9 cellular contexts compared by ENCODE assay signal in the genomic region with DNA sequence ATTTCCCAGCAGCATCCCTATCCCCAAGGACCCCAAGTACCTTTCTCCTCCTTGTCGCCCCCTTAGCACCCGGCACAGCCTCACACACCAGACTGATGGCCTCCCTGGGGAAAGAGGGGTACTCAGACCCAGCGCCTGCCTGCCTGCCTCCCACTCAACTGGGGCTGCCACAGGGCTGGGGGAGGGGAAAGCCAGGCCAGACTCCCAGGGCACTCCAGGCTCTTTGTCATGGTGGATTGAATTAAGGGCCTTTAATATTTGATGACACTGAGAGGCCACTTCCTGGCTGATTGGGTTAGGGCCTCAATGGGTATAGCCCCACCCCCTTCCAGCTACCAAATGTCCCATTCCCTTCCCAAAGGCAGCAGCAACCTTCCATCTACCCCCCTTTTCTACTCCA. TPM values are rescaled to one million over a fixed set of nuclear protein-coding genes. Genes with fewer than 3 reads are reported as not detected.
DNase-seq lines count a peak whose midpoint lies in the region; ATAC-seq, FAIRE-seq and TF ChIP-seq lines count a peak whose summit lies in the region.
"Had no signal": no experiment of that assay in that cellular context is flagged by ENCODE, and none has a peak within 500 bp of the region (broad histone marks: within the 10 kb centered on the region; RNA-seq: fewer than 3 reads in every experiment).

No MANE protein-coding gene starts in this region.

- H3K9ac ChIP-seq in BLaER1 (peak overlapping the region; percentile 77), PC-3 (ENCODE audit: low read length) (no peak overlapping the region), endothelial cell of umbilical vein (replicated peaks; ENCODE audit: extremely low read depth, insufficient read depth, low read length) (peak overlapping the region; percentile 57), neuronal stem cell (ENCODE audit: low read depth, low read length, poor library complexity) (peak overlapping the region; percentile 65)

- H3K36me3 ChIP-seq in BLaER1 (peaks cover 60% of the 10 kb centered on the region), PC-3 (ENCODE audit: low read depth, low read length) (peaks cover 37% of the 10 kb centered on the region), endothelial cell of umbilical vein (ENCODE audit: control insufficient read depth in 2 of 2, extremely low read depth in 1 of 2, insufficient read depth in 2 of 2, low read length in 2 of 2) (peaks cover 19 to 31% of the 10 kb centered on the region in 2 experiments), neuronal stem cell (replicated peaks in 1 of 2; ENCODE audit: control insufficient read depth in 2 of 2, insufficient read depth in 2 of 2, low read length in 2 of 2) (peaks cover 21 to 53% of the 10 kb centered on the region in 2 donors)

- dilution Hi-C loops in endothelial cell of umbilical vein (cut with MboI; ENCODE audit: extremely low pct_ligation_motif_present, low sequenced_read_pairs): no loop called here

- DNase-seq in PC-3 (no peak), endothelial cell of umbilical vein (ENCODE audit: low read depth, low spot score) (no peak), neuronal stem cell (ENCODE audit: low spot score) (no peak), putamen (ENCODE audit: low spot score) (no peak), HCEC 1CT (no peak), COLO829 (ENCODE audit: low spot score) (no peak)
- DNase-seq: NCI-H1417 had no signal

- no peaks in the 10 kb centered on the region for H3K9me1 ChIP-seq in endothelial cell of umbilical vein (replicated peaks; ENCODE audit: control insufficient read depth, extremely low read depth, insufficient read depth, low read length)

- no peak overlapping the region for H3K18ac ChIP-seq in neuronal stem cell (ENCODE audit: low read length)

- no peak for FAIRE-seq in endothelial cell of umbilical vein (lab: Jason Lieb, UNC)

- H3K4me2 ChIP-seq in BLaER1: peak overlapping the region; percentile 97
- H3K4me2 ChIP-seq in PC-3 (ENCODE audit: low read length): peak overlapping the region; percentile 88; the same call in 1 of the 2 replicates
- peak overlapping the region; percentile 80 for H3K4me2 ChIP-seq in endothelial cell of umbilical vein (ENCODE audit: insufficient read depth, low read length)
- H3K4me2 ChIP-seq in neuronal stem cell (ENCODE audit: insufficient read depth, low read length, poor library complexity, severe bottlenecking): peak overlapping the region; percentile 96

- CTCF ChIA-PET in PC-3 (lab: Charles Lee): no interaction called here
- CTCF ChIA-PET in endothelial cell of umbilical vein (lab: Charles Lee): interaction anchor here (1.9 to 3.8 kb wide), 3 partner anchors 7 to 82 kb away, joined by 6 to 26 read pairs (median 17); partner anchors contain the start of genes ADAM15 and PYGO2

- no peak overlapping the region for H3K14ac ChIP-seq in neuronal stem cell (ENCODE audit: low read length)

- peaks cover 70% of the 10 kb centered on the region for H3K4me1 ChIP-seq in BLaER1
- peaks cover 37% of the 10 kb centered on the region for H3K4me1 ChIP-seq in PC-3 (ENCODE audit: insufficient read depth, low read length)
- H3K4me1 ChIP-seq in endothelial cell of umbilical vein (ENCODE audit: control insufficient read depth, extremely low read depth, insufficient read depth, low read length): peaks cover 66% of the 10 kb centered on the region
- peaks cover 27 to 30% of the 10 kb centered on the region in 2 donors for H3K4me1 ChIP-seq in neuronal stem cell (ENCODE audit: control insufficient read depth in 2 of 2, insufficient read depth in 1 of 2, low read depth in 1 of 2, low read length in 2 of 2)

- H2AFZ ChIP-seq in PC-3 (ENCODE audit: low read length) (no peak overlapping the region), endothelial cell of umbilical vein (ENCODE audit: low read depth, low read length) (no peak overlapping the region), neuronal stem cell (ENCODE audit: low read length) (no peak overlapping the region)

- H3K79me1 ChIP-seq in neuronal stem cell (ENCODE audit: low read depth, low read length): peaks cover 9% of the 10 kb centered on the region

- H3K27me3 ChIP-seq in BLaER1 (no peaks in the 10 kb centered on the region), PC-3 (ENCODE audit: low read length) (no peaks in the 10 kb centered on the region), endothelial cell of umbilical vein (ENCODE audit: control insufficient read depth in 2 of 2, insufficient read depth in 2 of 2, low read length in 2 of 2) (no peaks in the 10 kb centered on the region), neuronal stem cell (ENCODE audit: control insufficient read depth in 3 of 3, insufficient read depth in 3 of 3, low read depth in 1 of 3, low read length in 3 of 3) (no peaks in the 10 kb centered on the region)

- H3K23ac ChIP-seq in neuronal stem cell (ENCODE audit: low read depth, low read length, poor library complexity): no peak overlapping the region

- no peak for TF ChIP-seq POLR2A in endothelial cell of umbilical vein (IDR thresholded peaks at IDR 0.05; ENCODE audit: low read depth, low read length)

- H3K27ac ChIP-seq in BLaER1 (peak overlapping the region; percentile 83; the same call in 1 of the 2 replicates), PC-3 (ENCODE audit: low read length) (no peak overlapping the region), endothelial cell of umbilical vein (ENCODE audit: insufficient read depth, low read depth, low read length) (peak overlapping the region; percentile 99), neuronal stem cell (replicated peaks; ENCODE audit: low read length) (no peak overlapping the region)

- H3K9me3 ChIP-seq in BLaER1 (no peaks in the 10 kb centered on the region), PC-3 (ENCODE audit: low read length) (no peaks in the 10 kb centered on the region), endothelial cell of umbilical vein (replicated peaks; ENCODE audit: control insufficient read depth, insufficient read depth, low read length) (no peaks in the 10 kb centered on the region), neuronal stem cell (replicated peaks in 1 of 2; ENCODE audit: control insufficient read depth in 2 of 2, insufficient read depth in 1 of 2, low read depth in 1 of 2, low read length in 2 of 2) (no peaks in the 10 kb centered on the region)

- no peak overlapping the region for H3K4ac ChIP-seq in neuronal stem cell (ENCODE audit: low read length)

- H2BK12ac ChIP-seq in neuronal stem cell (ENCODE audit: low read length): no peak overlapping the region

- TF ChIP-seq CTCF in PC-3 (conservative IDR thresholded peaks at IDR 0.05; ENCODE audit: low read depth, low read length): no peak
- TF ChIP-seq CTCF in endothelial cell of umbilical vein (IDR thresholded peaks at IDR 0.05; ENCODE audit: extremely low read depth in 1 of 2, insufficient read depth in 1 of 2, low read depth in 1 of 2, low read length in 2 of 2): no peak

- H4K20me1 ChIP-seq in BLaER1 (peaks cover 48% of the 10 kb centered on the region), PC-3 (ENCODE audit: low read length) (no peaks in the 10 kb centered on the region), endothelial cell of umbilical vein (replicated peaks; ENCODE audit: control insufficient read depth, extremely low read depth, insufficient read depth, low read length) (no peaks in the 10 kb centered on the region)

- POLR2A ChIA-PET in PC-3 (lab: Charles Lee; ENCODE audit: unreplicated experiment): no interaction called here
- POLR2A ChIA-PET in endothelial cell of umbilical vein (lab: Charles Lee): no interaction called here

- H3K4me3 ChIP-seq in BLaER1: no peak overlapping the region; the same call in 1 of the 2 replicates
- no peak overlapping the region for H3K4me3 ChIP-seq in PC-3 (ENCODE audit: low read length)
- peak overlapping the region; percentile 64 to 78 (median 70) for H3K4me3 ChIP-seq in endothelial cell of umbilical vein (replicated peaks in 1 of 3; ENCODE audit: insufficient read depth in 1 of 3, low read depth in 1 of 3, low read length in 3 of 3)
- H3K4me3 ChIP-seq in neuronal stem cell (ENCODE audit: low read length in 2 of 2): peak overlapping the region; percentile 50 to 77

- peaks cover 35% of the 10 kb centered on the region for H3K79me2 ChIP-seq in PC-3 (ENCODE audit: low read length)
- H3K79me2 ChIP-seq in endothelial cell of umbilical vein (ENCODE audit: control insufficient read depth, insufficient read depth, low read length): peaks cover 58% of the 10 kb centered on the region

- H2AK5ac ChIP-seq in neuronal stem cell (ENCODE audit: low read depth, low read length): peak overlapping the region; percentile 34

- BruUV-seq in PC-3 (replicated peaks; lab: Mats Ljungman, UMichigan) (no TSS peak), endothelial cell of umbilical vein (replicated peaks; lab: Mats Ljungman, UMichigan) (no TSS peak)

- H2BK15ac ChIP-seq in neuronal stem cell (ENCODE audit: low read length): no peak overlapping the region

- peaks cover 9% of the 10 kb centered on the region for H3F3A ChIP-seq in PC-3 (ENCODE audit: low read length, unreplicated experiment)

- no peaks in the 10 kb centered on the region for H3K9me2 ChIP-seq in PC-3 (replicated peaks; ENCODE audit: low read length)

- no peak overlapping the region for H2BK5ac ChIP-seq in neuronal stem cell (ENCODE audit: low read length)

- intact Hi-C loops in PC-3 (cut with micrococcal nuclease): no loop called here
- intact Hi-C loops in endothelial cell of umbilical vein (cut with micrococcal nuclease): no loop called here

- no CpG with 5 or more reads among the region's 3 CpGs for WGBS in neuronal stem cell (ENCODE audit: extremely low coverage in 2 of 2, insufficient read length in 2 of 2, insufficient replicate concordance in 1 of 2), 2 donors

- H2BK120ac ChIP-seq in neuronal stem cell (ENCODE audit: low read depth, low read length): no peak overlapping the region

- ATAC-seq in PC-3: no peak
- ATAC-seq in HG03175 (IDR thresholded peaks at IDR 0.05; ENCODE audit: unreplicated experiment): no peak

- H4K8ac ChIP-seq in neuronal stem cell (ENCODE audit: low read depth, low read length): no peak overlapping the region

- H4K91ac ChIP-seq in neuronal stem cell (ENCODE audit: low read depth, low read length, poor library complexity): no peak overlapping the region

RNA-seq across cellular contexts. Expression of gene SHC1, which starts 1.8 kb away (rescaled TPM):
- total RNA-seq in PC-3 (2014; rRNA removed) (106 and 107 TPM in 2 replicates), endothelial cell of umbilical vein (286 and 316 TPM in 2 replicates)
- 324 and 379 TPM in 2 replicates for polyA plus RNA-seq in endothelial cell of umbilical vein
- 270 and 289 TPM in 2 replicates for polyA plus RNA-seq in endothelial cell of umbilical vein (2011; cell fraction: cytosol; rRNA removed)
- polyA plus RNA-seq in endothelial cell of umbilical vein (2011; cell fraction: nucleus; rRNA removed): 1,209 and 1,535 TPM in 2 replicates
- 283 and 289 TPM in 2 replicates for polyA plus RNA-seq in endothelial cell of umbilical vein (2012)
- polyA minus RNA-seq in endothelial cell of umbilical vein: 398 and 421 TPM in 2 replicates
- 78.9 TPM for polyA minus RNA-seq in endothelial cell of umbilical vein (2011; cell fraction: cytosol; rRNA and poly(A)+ RNA removed)
- 156 and 190 TPM in 2 replicates for polyA minus RNA-seq in endothelial cell of umbilical vein (2011; cell fraction: nucleus; rRNA and poly(A)+ RNA removed)
- 95.8 TPM for polyA plus RNA-seq in neuronal stem cell (2013, experiment 1 of 2)
- 97.1 TPM for polyA plus RNA-seq in neuronal stem cell (2013, experiment 2 of 2)

RNA-seq across cellular contexts. Expression of gene CKS1B, which starts 5.8 kb away (rescaled TPM):
- total RNA-seq in PC-3 (2014; rRNA removed) (330 and 390 TPM in 2 replicates), endothelial cell of umbilical vein (126 and 128 TPM in 2 replicates)
- polyA plus RNA-seq in endothelial cell of umbilical vein: 280 and 319 TPM in 2 replicates
- polyA plus RNA-seq in endothelial cell of umbilical vein (2011; cell fraction: cytosol; rRNA removed): 344 and 372 TPM in 2 replicates
- polyA plus RNA-seq in endothelial cell of umbilical vein (2011; cell fraction: nucleus; rRNA removed): 121 and 129 TPM in 2 replicates
- polyA plus RNA-seq in endothelial cell of umbilical vein (2012): 88.1 and 218 TPM in 2 replicates
- 130 and 146 TPM in 2 replicates for polyA minus RNA-seq in endothelial cell of umbilical vein
- polyA minus RNA-seq in endothelial cell of umbilical vein (2011; cell fraction: cytosol; rRNA and poly(A)+ RNA removed): 115 TPM
- polyA minus RNA-seq in endothelial cell of umbilical vein (2011; cell fraction: nucleus; rRNA and poly(A)+ RNA removed): 25.5 and 37.7 TPM in 2 replicates
- polyA plus RNA-seq in neuronal stem cell (2013, experiment 1 of 2): 629 TPM
- 633 TPM for polyA plus RNA-seq in neuronal stem cell (2013, experiment 2 of 2)

RNA-seq across cellular contexts. Expression of gene PYGO2, which starts 7.1 kb away (rescaled TPM):
- total RNA-seq in PC-3 (2014; rRNA removed) (41.7 and 43.3 TPM in 2 replicates), endothelial cell of umbilical vein (21.5 and 21.9 TPM in 2 replicates)
- polyA plus RNA-seq in endothelial cell of umbilical vein: 19.3 and 19.5 TPM in 2 replicates
- polyA plus RNA-seq in endothelial cell of umbilical vein (2011; cell fraction: cytosol; rRNA removed): 15.7 and 17.9 TPM in 2 replicates
- polyA plus RNA-seq in endothelial cell of umbilical vein (2011; cell fraction: nucleus; rRNA removed): 29.3 and 31.7 TPM in 2 replicates
- 9.3 and 13.0 TPM in 2 replicates for polyA plus RNA-seq in endothelial cell of umbilical vein (2012)
- polyA minus RNA-seq in endothelial cell of umbilical vein: 12.3 and 12.6 TPM in 2 replicates
- 30.9 TPM for polyA minus RNA-seq in endothelial cell of umbilical vein (2011; cell fraction: cytosol; rRNA and poly(A)+ RNA removed)
- polyA minus RNA-seq in endothelial cell of umbilical vein (2011; cell fraction: nucleus; rRNA and poly(A)+ RNA removed): 6.4 and 9.2 TPM in 2 replicates
- 48.6 TPM for polyA plus RNA-seq in neuronal stem cell (2013, experiment 1 of 2)
- polyA plus RNA-seq in neuronal stem cell (2013, experiment 2 of 2): 48.1 TPM

RNA-seq across cellular contexts. Expression of gene PBXIP1, which starts 12.8 kb away (rescaled TPM):
- total RNA-seq in PC-3 (2014; rRNA removed) (35.4 and 43.1 TPM in 2 replicates), endothelial cell of umbilical vein (49.0 and 49.4 TPM in 2 replicates)
- polyA plus RNA-seq in endothelial cell of umbilical vein: 45.0 and 54.7 TPM in 2 replicates
- 50.0 and 61.1 TPM in 2 replicates for polyA plus RNA-seq in endothelial cell of umbilical vein (2011; cell fraction: cytosol; rRNA removed)
- polyA plus RNA-seq in endothelial cell of umbilical vein (2011; cell fraction: nucleus; rRNA removed): 76.7 and 77.1 TPM in 2 replicates
- 45.2 and 46.0 TPM in 2 replicates for polyA plus RNA-seq in endothelial cell of umbilical vein (2012)
- polyA minus RNA-seq in endothelial cell of umbilical vein: 60.7 and 62.5 TPM in 2 replicates
- polyA minus RNA-seq in endothelial cell of umbilical vein (2011; cell fraction: cytosol; rRNA and poly(A)+ RNA removed): 8.9 TPM
- 20.8 and 23.4 TPM in 2 replicates for polyA minus RNA-seq in endothelial cell of umbilical vein (2011; cell fraction: nucleus; rRNA and poly(A)+ RNA removed)
- polyA plus RNA-seq in neuronal stem cell (2013, experiment 1 of 2): 21.9 TPM
- 21.6 TPM for polyA plus RNA-seq in neuronal stem cell (2013, experiment 2 of 2)

RNA-seq across cellular contexts. Expression of gene FLAD1, which starts 14.4 kb away (rescaled TPM):
- total RNA-seq in PC-3 (2014; rRNA removed): 58.5 and 84.0 TPM in 2 replicates
- 42.2 and 48.8 TPM in 2 replicates for total RNA-seq in endothelial cell of umbilical vein
- polyA plus RNA-seq in endothelial cell of umbilical vein: 59.1 and 66.8 TPM in 2 replicates
- 52.5 and 52.8 TPM in 2 replicates for polyA plus RNA-seq in endothelial cell of umbilical vein (2011; cell fraction: cytosol; rRNA removed)
- 78.8 and 91.1 TPM in 2 replicates for polyA plus RNA-seq in endothelial cell of umbilical vein (2011; cell fraction: nucleus; rRNA removed)
- polyA plus RNA-seq in endothelial cell of umbilical vein (2012): 41.8 and 45.5 TPM in 2 replicates
- polyA minus RNA-seq in endothelial cell of umbilical vein: 51.6 and 54.4 TPM in 2 replicates
- 56.6 TPM for polyA minus RNA-seq in endothelial cell of umbilical vein (2011; cell fraction: cytosol; rRNA and poly(A)+ RNA removed)
- polyA minus RNA-seq in endothelial cell of umbilical vein (2011; cell fraction: nucleus; rRNA and poly(A)+ RNA removed): 20.8 and 24.2 TPM in 2 replicates
- 42.3 TPM for polyA plus RNA-seq in neuronal stem cell (2013, experiment 1 of 2)
- 41.1 TPM for polyA plus RNA-seq in neuronal stem cell (2013, experiment 2 of 2)

Comparison
In these comparisons a context has a peak if more than half of its experiments do, and no peak if none do; other contexts are left out.
1. H3K27ac ChIP-seq: peak in BLaER1 (single experiment) and endothelial cell of umbilical vein (single experiment); none in PC-3 (single experiment) and neuronal stem cell (single experiment).
2. H3K4me3 ChIP-seq: peak in endothelial cell of umbilical vein (3 of 3) and neuronal stem cell (2 of 2); none in BLaER1 (single experiment) and PC-3 (single experiment).
3. Peak in every context shown above with its lines, with median percentiles within 50 percentile points of each other: H3K4me2 ChIP-seq.